Comparison of ENCODE assay signal across 22 cellular contexts in genomic region chr19:15105044-15105443, GRCh38. TPM values are rescaled to one million over a fixed set of nuclear protein-coding genes. Genes with fewer than 3 reads are reported as not detected.
DNase-seq lines count a peak whose midpoint lies in the region; ATAC-seq and TF ChIP-seq lines count a peak whose summit lies in the region.
"Had no signal": no experiment of that assay in that cellular context is flagged by ENCODE, and none has a peak within 500 bp of the region (broad histone marks: within the 10 kb centered on the region; RNA-seq: fewer than 3 reads in every experiment).

No MANE protein-coding gene starts in this region.

- H3K27ac Mint-ChIP-seq in brain (no peak overlapping the region), neural crest cell (ENCODE audit: unreplicated experiment) (no peak overlapping the region), progenitor cell of endocrine pancreas (no peak overlapping the region)
- H3K27ac Mint-ChIP-seq: CD4-positive, alpha-beta T cell; GM23338 had no signal

- no peak for ATAC-seq in HG02884 (IDR thresholded peaks at IDR 0.05; ENCODE audit: unreplicated experiment)
- ATAC-seq in stimulated activated naive CD8-positive, alpha-beta T cell treated with anti-CD3 and anti-CD28 coated beads, Interleukin-15, Interleukin-2, amounts not matched to agents 100 U/mL and 50 U/mL, for 24 hours = no peak
- ATAC-seq: A549, GM23338, HCT116 had no signal

- DNase-seq in neural crest cell (ENCODE audit: low read depth, low spot score) (no peak), progenitor cell of endocrine pancreas (ENCODE audit: low spot score, unreplicated experiment) (no peak), SHP77 treated with DMSO at 0.1 percent for 48 hours (lab: John Stamatoyannopoulos, UW) (no peak)
- no peak for DNase-seq in stimulated activated naive CD8-positive, alpha-beta T cell treated with anti-CD3 and anti-CD28 coated beads, Interleukin-15, Interleukin-2, amounts not matched to agents 100 U/mL and 50 U/mL, for 24 hours
- DNase-seq: 8988T; ACHN; AML-193; BE2C; CD4-positive, alpha-beta T cell; CD8-positive, alpha-beta memory T cell; DMS 273 treated with DMSO at 0.1 percent for 48 hours; DMS79; EL; GDM1; H9 had no signal

- TF ChIP-seq CTCF in brain (conservative IDR thresholded peaks at IDR 0.05) = no peak
- TF ChIP-seq CTCF in neural crest cell (conservative IDR thresholded peaks at IDR 0.05) = no peak
- no peak for TF ChIP-seq CTCF in progenitor cell of endocrine pancreas (IDR thresholded peaks at IDR 0.05; ENCODE audit: unreplicated experiment)

- peaks cover 14% of the 10 kb centered on the region for H3K4me1 Mint-ChIP-seq in brain
- peaks cover 15% of the 10 kb centered on the region for H3K4me1 Mint-ChIP-seq in neural crest cell
- peaks cover 6% of the 10 kb centered on the region for H3K4me1 Mint-ChIP-seq in progenitor cell of endocrine pancreas (ENCODE audit: low read depth)

- H3K4me3 Mint-ChIP-seq in brain = peak overlapping the region in 3 of 5 experiments; percentile 38 to 69 (median 62)
- H3K4me3 Mint-ChIP-seq in neural crest cell = peak overlapping the region; percentile 56
- peak overlapping the region; percentile 26 for H3K4me3 Mint-ChIP-seq in progenitor cell of endocrine pancreas (ENCODE audit: low read depth)

- H3K36me3 Mint-ChIP-seq in brain = peaks cover 15% of the 10 kb centered on the region
- peaks cover 13% of the 10 kb centered on the region for H3K36me3 Mint-ChIP-seq in neural crest cell (ENCODE audit: low read depth)
- no peaks in the 10 kb centered on the region for H3K36me3 Mint-ChIP-seq in progenitor cell of endocrine pancreas (ENCODE audit: insufficient read depth)

- H3K27me3 Mint-ChIP-seq in brain = peaks cover 13% of the 10 kb centered on the region
- peaks cover 3% of the 10 kb centered on the region for H3K27me3 Mint-ChIP-seq in neural crest cell (ENCODE audit: low read depth)
- H3K27me3 Mint-ChIP-seq in progenitor cell of endocrine pancreas = peaks cover 17% of the 10 kb centered on the region

- H3K9me3 Mint-ChIP-seq in brain (peaks cover 17 to 41% (median 25%) of the 10 kb centered on the region in 5 experiments), neural crest cell (peaks cover 18% of the 10 kb centered on the region), progenitor cell of endocrine pancreas (ENCODE audit: low read depth) (peaks cover 13% of the 10 kb centered on the region)

RNA-seq across cellular contexts. Expression of gene SYDE1, which starts 2.2 kb away (rescaled TPM):
- 3.9 TPM for polyA plus RNA-seq in brain (ENCODE audit: insufficient read depth, low read depth, low replicate concordance)
- 23.8 and 24.7 TPM in 2 replicates for total RNA-seq in neural crest cell
- 5.0 and 5.7 TPM in 2 replicates for total RNA-seq in progenitor cell of endocrine pancreas
- polyA plus RNA-seq: CD14-positive monocyte had no signal

RNA-seq across cellular contexts. Expression of gene OR1I1, which starts 23.0 kb away (rescaled TPM):
- not detected for polyA plus RNA-seq in brain (ENCODE audit: insufficient read depth, low read depth, low replicate concordance)
- total RNA-seq in neural crest cell (not detected in 2 replicates), progenitor cell of endocrine pancreas (not detected in 2 replicates)
- total RNA-seq: CD4-positive, alpha-beta T cell; CD8-positive, alpha-beta memory T cell; GM23338; H4; H9 had no signal
- polyA plus RNA-seq: A549; CD14-positive monocyte; CD8-positive, alpha-beta memory T cell; GM23338 had no signal

RNA-seq across cellular contexts. Expression of gene CASP14, which starts 55.8 kb away (rescaled TPM):
- polyA plus RNA-seq in brain (ENCODE audit: insufficient read depth, low read depth, low replicate concordance) = not detected
- not detected in 2 replicates for total RNA-seq in neural crest cell
- not detected in 2 replicates for total RNA-seq in progenitor cell of endocrine pancreas
- total RNA-seq: CD4-positive, alpha-beta T cell; CD8-positive, alpha-beta memory T cell; GM23338; H4; H9 had no signal
- polyA plus RNA-seq: A549; CD14-positive monocyte; CD8-positive, alpha-beta memory T cell; GM23338 had no signal
